ENCODE assay signal across 8 cellular contexts in the genomic region with DNA sequence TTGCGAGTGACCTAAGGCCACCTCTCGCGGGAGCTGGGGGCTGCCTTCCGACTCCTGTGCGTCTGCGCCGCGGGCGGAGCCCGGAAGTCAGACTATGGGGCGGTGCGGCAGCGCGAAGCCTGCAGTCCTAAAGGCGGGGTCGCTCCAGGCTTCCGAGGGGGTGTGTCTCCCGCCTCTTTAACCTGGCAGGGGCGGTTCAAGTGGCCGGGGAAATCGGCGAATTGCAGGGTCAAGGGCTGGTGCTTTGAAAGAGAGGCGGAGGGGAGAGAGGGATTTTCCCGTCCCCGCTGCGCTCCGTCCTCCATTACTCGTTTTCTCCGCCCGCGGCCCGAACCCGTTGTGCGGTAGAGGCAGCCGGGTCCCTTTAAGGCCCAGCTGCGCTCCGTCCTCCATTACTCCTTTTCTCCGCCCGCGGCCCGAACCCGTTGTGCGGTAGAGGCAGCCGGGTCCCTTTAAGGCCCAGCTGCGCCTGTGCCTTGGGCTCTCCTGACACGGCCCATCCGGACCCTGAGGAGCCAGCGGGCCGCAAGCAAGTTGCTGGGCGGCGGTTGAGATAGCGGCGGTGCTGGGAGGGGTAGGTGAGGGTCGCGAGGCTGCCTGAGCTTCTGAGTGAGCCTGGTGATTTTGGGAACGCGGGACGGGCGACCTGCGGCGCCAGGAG. TPM values are rescaled to one million over a fixed set of nuclear protein-coding genes. Genes with fewer than 3 reads are reported as not detected.
DNase-seq lines count a peak whose midpoint lies in the region; ATAC-seq and TF ChIP-seq lines count a peak whose summit lies in the region.
"Not testable (repeated sequence)": the region's sequence is repeated elsewhere in the genome, so short reads cannot be mapped to it uniquely, and the experiment has no call there.

A gene with protein sequence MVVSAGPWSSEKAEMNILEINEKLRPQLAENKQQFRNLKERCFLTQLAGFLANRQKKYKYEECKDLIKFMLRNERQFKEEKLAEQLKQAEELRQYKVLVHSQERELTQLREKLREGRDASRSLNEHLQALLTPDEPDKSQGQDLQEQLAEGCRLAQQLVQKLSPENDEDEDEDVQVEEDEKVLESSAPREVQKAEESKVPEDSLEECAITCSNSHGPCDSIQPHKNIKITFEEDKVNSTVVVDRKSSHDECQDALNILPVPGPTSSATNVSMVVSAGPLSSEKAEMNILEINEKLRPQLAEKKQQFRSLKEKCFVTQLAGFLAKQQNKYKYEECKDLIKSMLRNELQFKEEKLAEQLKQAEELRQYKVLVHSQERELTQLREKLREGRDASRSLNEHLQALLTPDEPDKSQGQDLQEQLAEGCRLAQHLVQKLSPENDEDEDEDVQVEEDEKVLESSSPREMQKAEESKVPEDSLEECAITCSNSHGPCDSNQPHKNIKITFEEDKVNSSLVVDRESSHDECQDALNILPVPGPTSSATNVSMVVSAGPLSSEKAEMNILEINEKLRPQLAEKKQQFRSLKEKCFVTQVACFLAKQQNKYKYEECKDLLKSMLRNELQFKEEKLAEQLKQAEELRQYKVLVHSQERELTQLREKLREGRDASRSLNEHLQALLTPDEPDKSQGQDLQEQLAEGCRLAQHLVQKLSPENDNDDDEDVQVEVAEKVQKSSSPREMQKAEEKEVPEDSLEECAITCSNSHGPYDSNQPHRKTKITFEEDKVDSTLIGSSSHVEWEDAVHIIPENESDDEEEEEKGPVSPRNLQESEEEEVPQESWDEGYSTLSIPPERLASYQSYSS (N-terminal part only) (plus strand): TSS at position 83 of the 661 bp plus-strand sequence. CDS start 21,820 bp downstream, outside the sequence.

- TSS peak; percentile 69 for BruUV-seq in HCT116 (replicated peaks; lab: Mats Ljungman, UMichigan)

- not testable (repeated sequence) for TF ChIP-seq CTCF in HCT116 (IDR thresholded peaks at IDR 0.05 in 2 of 3, conservative IDR thresholded peaks at IDR 0.05 in 1 of 3; ENCODE audit: borderline replicate concordance in 1 of 3, insufficient read depth in 1 of 3, low read depth in 2 of 3, low read length in 2 of 3); fibroblast of villous mesenchyme (IDR thresholded peaks at IDR 0.05; ENCODE audit: insufficient read depth, low read depth, low read length); neural crest cell (conservative IDR thresholded peaks at IDR 0.05)

- not testable (repeated sequence) for TF ChIP-seq RAD21 in HCT116 (IDR thresholded peaks at IDR 0.05; ENCODE audit: low read depth)

- H2AFZ ChIP-seq in HCT116 (ENCODE audit: low read depth, low read length, poor library complexity, severe bottlenecking), result not testable (repeated sequence)

- not testable (repeated sequence) for H3K4me1 ChIP-seq in ES-I3 (ENCODE audit: insufficient read depth, low read length); HCT116 (ENCODE audit: control insufficient read depth in 1 of 2, insufficient read depth in 2 of 2, low read length in 2 of 2); SJSA1 (replicated peaks)

- H3K9ac ChIP-seq in ES-I3 (ENCODE audit: low read depth, low read length) (peak within 1 kb of the TSS; percentile 86), HCT116 (ENCODE audit: low read length) (peak within 1 kb of the TSS; percentile 67)

- H3K27me3 ChIP-seq in HCT116 (ENCODE audit: insufficient read depth, low read length); SJSA1 (replicated peaks): not testable (repeated sequence)

- not testable (repeated sequence) for H3K4me1 Mint-ChIP-seq in neural crest cell

- H3K9me3 ChIP-seq in ES-I3 (ENCODE audit: control insufficient read depth, insufficient read depth, low read length); HCT116 (ENCODE audit: control insufficient read depth in 1 of 2, insufficient read depth in 1 of 2, low read depth in 1 of 2, low read length in 2 of 2); SJSA1 (replicated peaks): not testable (repeated sequence)

- RAD21 ChIA-PET in HCT116 (lab: Charles Lee; ENCODE audit: low non-redundant PET in 1 of 2, low total read pairs in 2 of 2, uncharacterized antibody in 2 of 2, unreplicated experiment in 2 of 2), result not testable (repeated sequence)

- H3K27me3 Mint-ChIP-seq in neural crest cell (ENCODE audit: low read depth), result not testable (repeated sequence)

- intact Hi-C loops in HCT116 (cut with micrococcal nuclease), result not testable (repeated sequence)

- peak; percentile 95 for ATAC-seq in HCT116
- peak; percentile 98 for ATAC-seq in stimulated activated naive CD8-positive, alpha-beta T cell treated with anti-CD3 and anti-CD28 coated beads, Interleukin-15, Interleukin-2, amounts not matched to agents 100 U/mL and 50 U/mL, for 24 hours

- H3K4me3 ChIP-seq in HCT116 (replicated peaks in 1 of 2; ENCODE audit: low read depth in 1 of 2, low read length in 2 of 2) (peak within 1 kb of the TSS; percentile 61 to 70), SJSA1 (peak within 1 kb of the TSS; percentile 70), fibroblast of villous mesenchyme (ENCODE audit: low read depth, low read length) (peak within 1 kb of the TSS; percentile 69)

- H3K4me3 Mint-ChIP-seq in neural crest cell, result peak within 1 kb of the TSS; percentile 96

- not testable (repeated sequence) for H3K36me3 ChIP-seq in ES-I3 (ENCODE audit: insufficient read depth, low read length); HCT116 (ENCODE audit: control insufficient read depth in 1 of 2, insufficient read depth in 2 of 2, low read length in 2 of 2); SJSA1

- not testable (repeated sequence) for H3K9me3 Mint-ChIP-seq in neural crest cell

- POLR2A ChIA-PET in HCT116 (lab: Charles Lee), result not testable (repeated sequence)

- H3K79me2 ChIP-seq in HCT116 (ENCODE audit: insufficient read depth, low read length), result not testable (repeated sequence)

- H3K9me2 ChIP-seq in HCT116 (ENCODE audit: insufficient read depth), result not testable (repeated sequence)

- not testable (repeated sequence) for H4K20me1 ChIP-seq in HCT116 (ENCODE audit: insufficient read depth)

- CTCF ChIA-PET in HCT116 (lab: Charles Lee), result not testable (repeated sequence)

- not testable (repeated sequence) for TF ChIP-seq POLR2A in HCT116 (IDR thresholded peaks at IDR 0.05; ENCODE audit: borderline replicate concordance, extremely low read depth, insufficient read depth, insufficient read length)

- H3K27ac Mint-ChIP-seq in neural crest cell (ENCODE audit: unreplicated experiment), result peak within 1 kb of the TSS; percentile 88

- not testable (repeated sequence) for H3K36me3 Mint-ChIP-seq in neural crest cell (ENCODE audit: low read depth)

- H3K27ac ChIP-seq in HCT116 (ENCODE audit: low read depth, low read length) (peak within 1 kb of the TSS; percentile 70), SJSA1 (peak within 1 kb of the TSS; percentile 64)

- DNase-seq in HCT116 (ENCODE audit: low read depth, low spot score) (peak; percentile 51), MV-4-11 (lab: John Stamatoyannopoulos, UW) (peak; percentile 55), SJSA1 (ENCODE audit: low read depth in 1 of 2, low spot score in 2 of 2) (peak; percentile 82 to 87), fibroblast of villous mesenchyme (ENCODE audit: low read depth) (peak; percentile 81), neural crest cell (ENCODE audit: low read depth, low spot score) (peak; percentile 72)
- DNase-seq in activated effector memory CD4-positive, alpha-beta T cell treated with anti-CD3 and anti-CD28 coated beads, Interleukin-2, amount 50 U/mL, for 16 hours, result peak; percentile 93
- DNase-seq in stimulated activated naive CD8-positive, alpha-beta T cell treated with anti-CD3 and anti-CD28 coated beads, Interleukin-15, Interleukin-2, amounts not matched to agents 100 U/mL and 50 U/mL, for 24 hours, result peak; percentile 87

- H3K4me2 ChIP-seq in HCT116 (ENCODE audit: low read length), result peak within 1 kb of the TSS; percentile 73

TF ChIP-seq in HCT116, 20 proteins besides CTCF, POLR2A, EP300 and RAD21:
- TF ChIP-seq ZFX (IDR thresholded peaks at IDR 0.05) (peak; percentile 88), SIN3A (IDR thresholded peaks at IDR 0.05; ENCODE audit: low read depth) (peak; percentile 34; the same call in 1 of the 2 replicates), POLR2AphosphoS5 (IDR thresholded peaks at IDR 0.05; ENCODE audit: low read depth, low read length) (peak; percentile 54), ELF1 (IDR thresholded peaks at IDR 0.05; ENCODE audit: borderline replicate concordance, low read depth) (peak; percentile 54)
- TF ChIP-seq, protein P1, sequence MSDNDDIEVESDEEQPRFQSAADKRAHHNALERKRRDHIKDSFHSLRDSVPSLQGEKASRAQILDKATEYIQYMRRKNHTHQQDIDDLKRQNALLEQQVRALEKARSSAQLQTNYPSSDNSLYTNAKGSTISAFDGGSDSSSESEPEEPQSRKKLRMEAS (IDR thresholded peaks at IDR 0.05), result peak; percentile 29; the same call in 1 of the 2 replicates
- TF ChIP-seq, protein P2, sequence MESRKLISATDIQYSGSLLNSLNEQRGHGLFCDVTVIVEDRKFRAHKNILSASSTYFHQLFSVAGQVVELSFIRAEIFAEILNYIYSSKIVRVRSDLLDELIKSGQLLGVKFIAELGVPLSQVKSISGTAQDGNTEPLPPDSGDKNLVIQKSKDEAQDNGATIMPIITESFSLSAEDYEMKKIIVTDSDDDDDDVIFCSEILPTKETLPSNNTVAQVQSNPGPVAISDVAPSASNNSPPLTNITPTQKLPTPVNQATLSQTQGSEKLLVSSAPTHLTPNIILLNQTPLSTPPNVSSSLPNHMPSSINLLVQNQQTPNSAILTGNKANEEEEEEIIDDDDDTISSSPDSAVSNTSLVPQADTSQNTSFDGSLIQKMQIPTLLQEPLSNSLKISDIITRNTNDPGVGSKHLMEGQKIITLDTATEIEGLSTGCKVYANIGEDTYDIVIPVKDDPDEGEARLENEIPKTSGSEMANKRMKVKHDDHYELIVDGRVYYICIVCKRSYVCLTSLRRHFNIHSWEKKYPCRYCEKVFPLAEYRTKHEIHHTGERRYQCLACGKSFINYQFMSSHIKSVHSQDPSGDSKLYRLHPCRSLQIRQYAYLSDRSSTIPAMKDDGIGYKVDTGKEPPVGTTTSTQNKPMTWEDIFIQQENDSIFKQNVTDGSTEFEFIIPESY (IDR thresholded peaks at IDR 0.05; ENCODE audit: extremely low read depth, insufficient replicate concordance, low read length), result peak; percentile 68

RNA-seq across cellular contexts. Expression of the gene that starts here (rescaled TPM):
- total RNA-seq in HCT116 (2021; ENCODE audit: unreplicated experiment) (12.1 TPM), fibroblast of villous mesenchyme (6.0 and 9.3 TPM in 2 replicates), neural crest cell (12.4 and 13.7 TPM in 2 replicates)
- polyA plus RNA-seq in HCT116 (2012), result 5.9 and 6.0 TPM in 2 replicates
- 3.5 and 4.8 TPM in 2 replicates for total RNA-seq in SJSA1 (2014; rRNA removed; shearing (Covaris generic))

Comparison
In these comparisons a context has a peak if more than half of its experiments do, and no peak if none do; other contexts are left out.
1. Peak in every context shown above with its lines: DNase-seq, ATAC-seq, H3K4me3 ChIP-seq and H3K27ac ChIP-seq.